21 cellular contexts compared by ENCODE assay signal in the genomic region with DNA sequence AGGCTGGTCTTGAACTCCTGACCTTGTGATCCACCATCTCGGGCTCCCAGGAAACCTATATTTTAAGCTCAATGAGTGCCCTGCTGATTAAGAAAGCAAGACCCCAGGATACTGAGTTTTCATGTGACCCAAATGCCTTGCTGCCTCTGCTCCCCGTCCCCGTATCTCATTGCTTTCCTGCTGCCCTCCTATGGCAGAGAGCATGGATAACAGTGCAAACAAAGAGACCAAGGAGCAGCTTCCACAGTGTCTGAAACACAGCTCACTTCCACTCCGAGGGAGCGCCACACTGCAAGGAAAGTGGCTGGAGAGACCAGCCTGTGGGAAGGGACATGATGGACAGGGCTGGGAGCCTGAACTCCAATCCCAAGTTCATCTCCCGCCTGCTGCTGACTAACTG.
DNase-seq lines count a peak whose midpoint lies in the region; TF ChIP-seq lines count a peak whose summit lies in the region.
"Had no signal": no experiment of that assay in that cellular context is flagged by ENCODE, and none has a peak within 500 bp of the region (broad histone marks: within the 10 kb centered on the region; RNA-seq: fewer than 3 reads in every experiment).

No MANE protein-coding gene starts in this region.

- H3K79me2 ChIP-seq in neural progenitor cell (ENCODE audit: low read depth), result no peaks in the 10 kb centered on the region

- no peaks in the 10 kb centered on the region for H3K27me3 ChIP-seq in neural progenitor cell
- H3K27me3 ChIP-seq in vagina, result no peaks in the 10 kb centered on the region
- H3K27me3 ChIP-seq: esophagus muscularis mucosa, ovary, Peyer's patch, SJSA1 had no signal

- H3K9me3 ChIP-seq in neural progenitor cell (ENCODE audit: low read depth) (no peaks in the 10 kb centered on the region), vagina (no peaks in the 10 kb centered on the region)
- H3K9me3 ChIP-seq: esophagus muscularis mucosa, ovary, Peyer's patch, SJSA1 had no signal

- H3K4me1 Mint-ChIP-seq in neural progenitor cell, result peaks cover 30% of the 10 kb centered on the region
- H3K4me1 Mint-ChIP-seq: activated T-helper 17 cell treated with anti-CD3 and anti-CD28 coated beads, Interleukin-2, amount 50 U/mL, for 72 hours; naive thymus-derived CD8-positive, alpha-beta T cell had no signal

- H4K20me1 ChIP-seq in neural progenitor cell (ENCODE audit: low read depth), result no peaks in the 10 kb centered on the region

- no peaks in the 10 kb centered on the region for H3K36me3 Mint-ChIP-seq in neural progenitor cell
- H3K36me3 Mint-ChIP-seq: naive thymus-derived CD8-positive, alpha-beta T cell had no signal

- H3K4me2 ChIP-seq in neural progenitor cell, result no peak overlapping the region

- H3F3A ChIP-seq in neural progenitor cell (ENCODE audit: low read depth), result no peaks in the 10 kb centered on the region

- H3K27ac Mint-ChIP-seq in neural progenitor cell, result no peak overlapping the region
- H3K27ac Mint-ChIP-seq: activated T-helper 17 cell treated with anti-CD3 and anti-CD28 coated beads, Interleukin-2, amount 50 U/mL, for 72 hours; naive thymus-derived CD8-positive, alpha-beta T cell had no signal

- H3K4me1 ChIP-seq in neural progenitor cell (no peaks in the 10 kb centered on the region), vagina (no peaks in the 10 kb centered on the region)
- H3K4me1 ChIP-seq: esophagus muscularis mucosa, Peyer's patch, SJSA1 had no signal

- no peaks in the 10 kb centered on the region for H3K9me3 Mint-ChIP-seq in neural progenitor cell
- H3K9me3 Mint-ChIP-seq: activated T-helper 17 cell treated with anti-CD3 and anti-CD28 coated beads, Interleukin-2, amount 50 U/mL, for 72 hours had no signal

- DNase-seq in ELF-1 (ENCODE audit: low read depth, low spot score), result peak; percentile 1
- peak; percentile 43 to 66 for DNase-seq in NCI-H524 (lab: John Stamatoyannopoulos, UW)
- DNase-seq in globus pallidus (ENCODE audit: low spot score), result peak; percentile 16
- peak; percentile 57 for DNase-seq in neural progenitor cell (ENCODE audit: low spot score)
- no peak for DNase-seq in Ammon's horn (ENCODE audit: low spot score)
- no peak for DNase-seq in vagina (ENCODE audit: extremely low spot score in 2 of 2)
- DNase-seq in activated CD8-positive, alpha-beta memory T cell treated with anti-CD3 and anti-CD28 coated beads, Interleukin-2, amount 50 U/mL, for 48 hours, result no peak
- DNase-seq: activated CD4-positive, alpha-beta T cell treated with anti-CD3 and anti-CD28 coated beads, Interleukin-2, amount 50 U/mL, for 1 hour; effector memory CD4-positive, alpha-beta T cell; KBM-7; left colon; naive thymus-derived CD8-positive, alpha-beta T cell; NCI-H1436 treated with DMSO at 0.1 percent for 48 hours; NCI-H226; NK-92 treated with Interleukin-12 subunit alpha and Interleukin-12 subunit beta, amount 100 ng/mL, for 24 hours; ovary; Peyer's patch; WERI-Rb-1 had no signal

- H3K4me3 ChIP-seq in neural progenitor cell, result no peak overlapping the region
- H3K4me3 ChIP-seq in vagina, result no peak overlapping the region
- H3K4me3 ChIP-seq: esophagus muscularis mucosa, ovary, Peyer's patch, SJSA1 had no signal

- intact Hi-C loops in vagina (cut with DNase I), result no loop called here

- TF ChIP-seq POLR2A in vagina (IDR thresholded peaks at IDR 0.05), result no peak

- no peak overlapping the region for H3K4me3 Mint-ChIP-seq in neural progenitor cell
- H3K4me3 Mint-ChIP-seq: activated T-helper 17 cell treated with anti-CD3 and anti-CD28 coated beads, Interleukin-2, amount 50 U/mL, for 72 hours; naive thymus-derived CD8-positive, alpha-beta T cell had no signal

- H3K27ac ChIP-seq in neural progenitor cell, result no peak overlapping the region
- no peak overlapping the region for H3K27ac ChIP-seq in vagina
- H3K27ac ChIP-seq: esophagus muscularis mucosa, ovary, Peyer's patch, SJSA1, WERI-Rb-1 had no signal

- H3K9ac ChIP-seq in neural progenitor cell, result no peak overlapping the region

- H3K36me3 ChIP-seq in neural progenitor cell, result no peaks in the 10 kb centered on the region
- H3K36me3 ChIP-seq in vagina, result no peaks in the 10 kb centered on the region
- H3K36me3 ChIP-seq: esophagus muscularis mucosa, ovary, Peyer's patch, SJSA1, WERI-Rb-1 had no signal

- peak; percentile 39 for TF ChIP-seq CTCF in neural progenitor cell (IDR thresholded peaks at IDR 0.05)
- TF ChIP-seq CTCF in vagina (IDR thresholded peaks at IDR 0.05), result no peak

- no peak overlapping the region for H2AFZ ChIP-seq in neural progenitor cell (replicated peaks)

- H3K27me3 Mint-ChIP-seq in neural progenitor cell (ENCODE audit: insufficient read depth, low read depth), result peaks cover 3% of the 10 kb centered on the region
- H3K27me3 Mint-ChIP-seq: activated T-helper 17 cell treated with anti-CD3 and anti-CD28 coated beads, Interleukin-2, amount 50 U/mL, for 72 hours had no signal

Comparison
In these comparisons a context has a peak if more than half of its experiments do, and no peak if none do; other contexts are left out.
1. DNase-seq: peak in ELF-1 (single experiment), NCI-H524 (2 of 2), globus pallidus (single experiment) and neural progenitor cell (single experiment); none in Ammon's horn (single experiment), vagina (0 of 2) and activated CD8-positive, alpha-beta memory T cell treated with anti-CD3 and anti-CD28 coated beads, Interleukin-2, amount 50 U/mL, for 48 hours (single experiment).